ENCODE assay signal across 13 cellular contexts in genomic region chr14:28831126-28831525, GRCh38.
DNase-seq lines count a peak whose midpoint lies in the region; ATAC-seq and TF ChIP-seq lines count a peak whose summit lies in the region.
"Had no signal": no experiment of that assay in that cellular context is flagged by ENCODE, and none has a peak within 500 bp of the region (broad histone marks: within the 10 kb centered on the region; RNA-seq: fewer than 3 reads in every experiment).

No MANE protein-coding gene starts in this region.

- no peaks in the 10 kb centered on the region for H3K4me1 ChIP-seq in left lung
- H3K4me1 ChIP-seq: lower lobe of right lung had no signal

- TF ChIP-seq CTCF in left lung (IDR thresholded peaks at IDR 0.05): no peak

- H3K27me3 ChIP-seq in left lung: no peaks in the 10 kb centered on the region

- H3K4me1 Mint-ChIP-seq in activated T-helper 17 cell treated with anti-CD3 and anti-CD28 coated beads, Interleukin-2, amount 50 U/mL, for 72 hours: no peaks in the 10 kb centered on the region
- H3K4me1 Mint-ChIP-seq: CD4-positive, CD25-positive, alpha-beta regulatory T cell had no signal

- no peak overlapping the region for H3K27ac Mint-ChIP-seq in activated T-helper 17 cell treated with anti-CD3 and anti-CD28 coated beads, Interleukin-2, amount 50 U/mL, for 72 hours
- H3K27ac Mint-ChIP-seq: CD4-positive, CD25-positive, alpha-beta regulatory T cell had no signal

- no peaks in the 10 kb centered on the region for H3K36me3 Mint-ChIP-seq in activated T-helper 17 cell treated with anti-CD3 and anti-CD28 coated beads, Interleukin-2, amount 50 U/mL, for 72 hours (ENCODE audit: low read depth)
- H3K36me3 Mint-ChIP-seq: CD4-positive, CD25-positive, alpha-beta regulatory T cell had no signal

- intact Hi-C loops in sciatic nerve (cut with DNase I) (no loop called here), left lung (cut with DNase I) (no loop called here)

- H3K36me3 ChIP-seq in left lung: no peaks in the 10 kb centered on the region
- H3K36me3 ChIP-seq: lower lobe of right lung had no signal

- no peak overlapping the region for H3K27ac ChIP-seq in left lung
- H3K27ac ChIP-seq: lower lobe of right lung had no signal

- peaks cover 22% of the 10 kb centered on the region for H3K9me3 Mint-ChIP-seq in activated T-helper 17 cell treated with anti-CD3 and anti-CD28 coated beads, Interleukin-2, amount 50 U/mL, for 72 hours

- DNase-seq in NCI-H2196 treated with DMSO at 0.1 percent for 48 hours (lab: John Stamatoyannopoulos, UW; ENCODE audit: unreplicated experiment) (no peak), NCI-H774 (lab: John Stamatoyannopoulos, UW) (no peak), sciatic nerve (ENCODE audit: low spot score) (no peak), left lung (no peak)
- DNase-seq: activated CD4-positive, alpha-beta T cell treated with anti-CD3 and anti-CD28 coated beads, Interleukin-2, amount 50 U/mL, for 1 hour; aorta; CD4-positive, CD25-positive, alpha-beta regulatory T cell; lower lobe of right lung; stimulated activated CD8-positive, alpha-beta memory T cell treated with anti-CD3 and anti-CD28 coated beads, Interleukin-4, amount 100 ng/mL, for 48 hours had no signal

- H3K4me3 ChIP-seq in left lung: no peak overlapping the region
- H3K4me3 ChIP-seq: lower lobe of right lung had no signal

- H3K27me3 Mint-ChIP-seq in activated T-helper 17 cell treated with anti-CD3 and anti-CD28 coated beads, Interleukin-2, amount 50 U/mL, for 72 hours: no peaks in the 10 kb centered on the region
- H3K27me3 Mint-ChIP-seq: CD4-positive, CD25-positive, alpha-beta regulatory T cell had no signal

- H3K9me3 ChIP-seq in left lung: no peaks in the 10 kb centered on the region
- H3K9me3 ChIP-seq: lower lobe of right lung had no signal

- H3K4me3 Mint-ChIP-seq in activated T-helper 17 cell treated with anti-CD3 and anti-CD28 coated beads, Interleukin-2, amount 50 U/mL, for 72 hours: no peak overlapping the region
- H3K4me3 Mint-ChIP-seq: CD4-positive, CD25-positive, alpha-beta regulatory T cell had no signal

- ATAC-seq in GM18508 (IDR thresholded peaks at IDR 0.05; ENCODE audit: insufficient read depth, unreplicated experiment): peak; percentile 99
- ATAC-seq in GM21381 (IDR thresholded peaks at IDR 0.05; ENCODE audit: unreplicated experiment): peak; percentile 96
- peak; percentile 99 for ATAC-seq in HG03060 (IDR thresholded peaks at IDR 0.05; ENCODE audit: low read depth, unreplicated experiment)
- ATAC-seq in activated T-helper 17 cell treated with anti-CD3 and anti-CD28 coated beads, Interleukin-2, amount 50 U/mL, for 72 hours (replicated peaks): peak; percentile 42
- ATAC-seq in sciatic nerve: no peak
- ATAC-seq in left lung: no peak
- ATAC-seq: lower lobe of right lung had no signal

Comparison
In these comparisons a context has a peak if more than half of its experiments do, and no peak if none do; other contexts are left out.
1. ATAC-seq: peak in GM18508 (single experiment), GM21381 (single experiment), HG03060 (single experiment) and activated T-helper 17 cell treated with anti-CD3 and anti-CD28 coated beads, Interleukin-2, amount 50 U/mL, for 72 hours (single experiment); none in sciatic nerve (single experiment) and left lung (single experiment).